ENCODE assay signal across 8 cellular contexts in the genomic region with DNA sequence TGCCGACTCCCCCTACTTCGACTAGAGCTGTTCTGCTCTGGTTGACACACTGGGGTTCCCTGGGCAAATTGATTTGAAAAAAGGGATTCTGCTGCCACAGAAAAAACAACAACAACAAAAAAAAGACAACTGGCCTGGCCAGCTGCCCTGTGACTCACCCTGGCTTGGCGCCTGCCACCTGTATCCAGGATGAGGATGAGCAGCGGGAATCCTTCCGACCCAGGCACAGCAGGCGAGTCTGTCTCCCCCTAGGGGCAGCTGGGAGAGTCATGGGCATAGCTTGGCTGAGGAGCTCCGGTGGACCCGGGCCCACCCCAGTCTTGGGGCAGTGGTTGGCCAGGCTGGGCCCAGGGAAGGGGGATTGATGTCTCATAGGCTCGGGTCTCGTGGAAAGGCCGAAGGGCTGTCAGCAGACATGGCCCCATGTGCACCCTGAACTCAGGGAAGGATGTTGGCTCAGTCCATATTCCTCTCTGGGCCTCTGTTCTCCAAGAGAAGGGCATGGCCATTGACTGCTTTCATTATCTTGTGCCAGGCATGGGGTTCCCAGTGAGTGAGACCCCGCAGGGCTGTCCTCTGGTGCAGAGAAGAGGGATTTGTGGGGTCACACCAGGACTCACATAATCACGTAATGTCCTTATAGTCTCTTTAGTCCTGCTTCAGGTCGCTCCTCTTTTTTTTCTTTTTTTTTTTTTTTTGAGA. TPM values are rescaled to one million over a fixed set of nuclear protein-coding genes. Genes with fewer than 3 reads are reported as not detected.
DNase-seq lines count a peak whose midpoint lies in the region; ATAC-seq and TF ChIP-seq lines count a peak whose summit lies in the region.

No MANE protein-coding gene starts in this region.

- WGBS in esophagus squamous epithelium, 2 donors: 62 to 63% methylated on average over 5 to 10 of the region's 14 CpGs

- ATAC-seq in naive thymus-derived CD8-positive, alpha-beta T cell: peak; percentile 75 to 87
- no peak for ATAC-seq in GM19351 (IDR thresholded peaks at IDR 0.05; ENCODE audit: unreplicated experiment)

- H3K27me3 Mint-ChIP-seq in activated CD4-positive, alpha-beta memory T cell treated with anti-CD3 and anti-CD28 coated beads, Interleukin-2, amount 10 ng/mL, durations not matched to agents 7 days and 5 days: no peaks in the 10 kb centered on the region
- peaks cover 0 to 2% (median 0%) of the 10 kb centered on the region in 5 donors for H3K27me3 Mint-ChIP-seq in naive thymus-derived CD8-positive, alpha-beta T cell

- H3K4me1 Mint-ChIP-seq in activated CD4-positive, alpha-beta memory T cell treated with anti-CD3 and anti-CD28 coated beads, Interleukin-2, amount 10 ng/mL, durations not matched to agents 7 days and 5 days: peaks cover 8% of the 10 kb centered on the region
- H3K4me1 Mint-ChIP-seq in naive thymus-derived CD8-positive, alpha-beta T cell: peaks cover 6 to 19% (median 11%) of the 10 kb centered on the region in 4 donors

- intact Hi-C loops in esophagus squamous epithelium (cut with DNase I): no loop called here

- POLR2A ChIA-PET in activated CD4-positive, alpha-beta memory T cell treated with anti-CD3 and anti-CD28 coated beads, Interleukin-2, amount 10 ng/mL, durations not matched to agents 7 days and 5 days (lab: Charles Lee): interaction anchor here (0.8 to 1.7 kb wide), 5 partner anchors 10 to 60 kb away, joined by 3 to 9 read pairs (median 4); partner anchors contain the start of genes GTPBP1 and SUN2
- POLR2A ChIA-PET in naive thymus-derived CD8-positive, alpha-beta T cell (lab: Charles Lee): interaction anchor here (1.5 to 36.4 kb wide), 2 partner anchors 27 to 59 kb away, joined by 4 to 1495 read pairs; partner anchors contain the start of gene SUN2

- peaks cover 0 to 18% (median 7%) of the 10 kb centered on the region in 3 donors for H3K4me1 ChIP-seq in esophagus squamous epithelium

- no peaks in the 10 kb centered on the region for H3K9me3 ChIP-seq in esophagus squamous epithelium

- H3K9me3 Mint-ChIP-seq in activated CD4-positive, alpha-beta memory T cell treated with anti-CD3 and anti-CD28 coated beads, Interleukin-2, amount 10 ng/mL, durations not matched to agents 7 days and 5 days: no peaks in the 10 kb centered on the region
- no peaks in the 10 kb centered on the region for H3K9me3 Mint-ChIP-seq in naive thymus-derived CD8-positive, alpha-beta T cell

- no peak for TF ChIP-seq POLR2A in esophagus squamous epithelium (IDR thresholded peaks at IDR 0.05)

- DNase-seq in EL (peak; percentile 75), NCI-H2029 (lab: John Stamatoyannopoulos, UW) (peak; percentile 61), esophagus squamous epithelium (lab: John Stamatoyannopoulos, UW) (no peak), NCI-H2107 treated with DMSO at 0.1 percent for 48 hours (lab: John Stamatoyannopoulos, UW; ENCODE audit: unreplicated experiment) (no peak)
- peak; percentile 41 for DNase-seq in activated CD4-positive, alpha-beta memory T cell treated with anti-CD3 and anti-CD28 coated beads, Interleukin-2, amount 10 ng/mL, durations not matched to agents 7 days and 5 days
- DNase-seq in naive thymus-derived CD8-positive, alpha-beta T cell: peak in 8 of 10 donors; percentile 24 to 79 (median 42)

- CTCF ChIA-PET in activated CD4-positive, alpha-beta memory T cell treated with anti-CD3 and anti-CD28 coated beads, Interleukin-2, amount 10 ng/mL, durations not matched to agents 7 days and 5 days (lab: Charles Lee): interaction anchor here (0.7 to 1.6 kb wide), 12 partner anchors 9 to 322 kb away, joined by 3 to 8 read pairs (median 4); no protein-coding TSS in a partner anchor

- no peaks in the 10 kb centered on the region for H3K36me3 ChIP-seq in esophagus squamous epithelium

- no peak overlapping the region for H3K4me3 ChIP-seq in esophagus squamous epithelium

- H3K36me3 Mint-ChIP-seq in activated CD4-positive, alpha-beta memory T cell treated with anti-CD3 and anti-CD28 coated beads, Interleukin-2, amount 10 ng/mL, durations not matched to agents 7 days and 5 days (ENCODE audit: low read depth): no peaks in the 10 kb centered on the region
- H3K36me3 Mint-ChIP-seq in naive thymus-derived CD8-positive, alpha-beta T cell: no peaks in the 10 kb centered on the region

- no peak overlapping the region for H3K4me3 Mint-ChIP-seq in activated CD4-positive, alpha-beta memory T cell treated with anti-CD3 and anti-CD28 coated beads, Interleukin-2, amount 10 ng/mL, durations not matched to agents 7 days and 5 days
- no peak overlapping the region for H3K4me3 Mint-ChIP-seq in naive thymus-derived CD8-positive, alpha-beta T cell

- H3K27ac ChIP-seq in 22Rv1 (no peak overlapping the region), esophagus squamous epithelium (no peak overlapping the region)

- H3K27ac Mint-ChIP-seq in activated CD4-positive, alpha-beta memory T cell treated with anti-CD3 and anti-CD28 coated beads, Interleukin-2, amount 10 ng/mL, durations not matched to agents 7 days and 5 days: no peak overlapping the region
- H3K27ac Mint-ChIP-seq in naive thymus-derived CD8-positive, alpha-beta T cell: peak overlapping the region in 4 of 10 donors; percentile 15 to 74 (median 44)

- TF ChIP-seq CTCF in 22Rv1 (IDR thresholded peaks at IDR 0.05): peak; percentile 98
- TF ChIP-seq CTCF in esophagus squamous epithelium (IDR thresholded peaks at IDR 0.05): peak; percentile 58 to 83 (median 66)

- no peaks in the 10 kb centered on the region for H3K27me3 ChIP-seq in esophagus squamous epithelium

RNA-seq across cellular contexts. Expression of gene SUN2, which starts 10.4 kb away (rescaled TPM):
- total RNA-seq in activated CD4-positive, alpha-beta memory T cell treated with anti-CD3 and anti-CD28 coated beads, Interleukin-2, amount 10 ng/mL, durations not matched to agents 7 days and 5 days: 100 to 1,000 TPM; 498 to 500 TPM
- 100 to 1,000 TPM in 3 of 4 donors, 10 to 100 TPM in 1; 94.2 to 307 (median 191) TPM for total RNA-seq in esophagus squamous epithelium
- total RNA-seq in naive thymus-derived CD8-positive, alpha-beta T cell: 1,000 to 10,000 TPM; 1,061 to 1,073 TPM
- 100 to 1,000 TPM; 491 to 802 (median 518) TPM for polyA plus RNA-seq in naive thymus-derived CD8-positive, alpha-beta T cell

RNA-seq across cellular contexts. Expression of gene DNAL4, which starts 27.7 kb away (rescaled TPM):
- 1 to 10 TPM; 8.0 to 8.4 TPM for total RNA-seq in activated CD4-positive, alpha-beta memory T cell treated with anti-CD3 and anti-CD28 coated beads, Interleukin-2, amount 10 ng/mL, durations not matched to agents 7 days and 5 days
- total RNA-seq in esophagus squamous epithelium: 10 to 100 TPM in 3 of 4 donors, 1 to 10 TPM in 1; 7.3 to 15.5 (median 13.7) TPM
- total RNA-seq in naive thymus-derived CD8-positive, alpha-beta T cell: 10 to 100 TPM in 1 of 2 experiments, 1 to 10 TPM in 1; 9.3 to 11.5 TPM
- 10 to 100 TPM; 11.2 to 14.7 (median 13.1) TPM for polyA plus RNA-seq in naive thymus-derived CD8-positive, alpha-beta T cell

Comparison
In these comparisons a context has a peak if more than half of its experiments do, and no peak if none do; other contexts are left out.
1. DNase-seq: peak in EL (single experiment), NCI-H2029 (single experiment), activated CD4-positive, alpha-beta memory T cell treated with anti-CD3 and anti-CD28 coated beads, Interleukin-2, amount 10 ng/mL, durations not matched to agents 7 days and 5 days (single experiment) and naive thymus-derived CD8-positive, alpha-beta T cell (8 of 10); none in esophagus squamous epithelium (single experiment) and NCI-H2107 treated with DMSO at 0.1 percent for 48 hours (single experiment).